ENCODE assay signal across 1 cellular context in genomic region chr19:41205995-41206394, GRCh38.
TF ChIP-seq lines count a peak whose summit lies in the region.

No MANE protein-coding gene starts in this region.

TF ChIP-seq in SK-N-SH, 30 proteins besides CTCF, POLR2A, EP300 and RAD21 (continued from another document):
- TF ChIP-seq MAX (IDR thresholded peaks at IDR 0.05; ENCODE audit: low read depth): peak; percentile 59
